In genomic region chr9:129607026-129607397, GRCh38 we compare ENCODE assay signal across 11 cellular contexts. TPM values are rescaled to one million over a fixed set of nuclear protein-coding genes. Genes with fewer than 3 reads are reported as not detected.
DNase-seq lines count a peak whose midpoint lies in the region; ATAC-seq and TF ChIP-seq lines count a peak whose summit lies in the region.
"Had no signal": no experiment of that assay in that cellular context is flagged by ENCODE, and none has a peak within 500 bp of the region (broad histone marks: within the 10 kb centered on the region; RNA-seq: fewer than 3 reads in every experiment).

No MANE protein-coding gene starts in this region.

- no peak overlapping the region for H3K4me3 ChIP-seq in NT2/D1 (ENCODE audit: insufficient read length, low read depth)

- no peak for TF ChIP-seq CTCF in CD4-positive, alpha-beta T cell (IDR thresholded peaks at IDR 0.05)
- TF ChIP-seq CTCF in progenitor cell of endocrine pancreas (IDR thresholded peaks at IDR 0.05; ENCODE audit: unreplicated experiment): no peak

- no peaks in the 10 kb centered on the region for H3K27me3 Mint-ChIP-seq in CD4-positive, alpha-beta T cell
- H3K27me3 Mint-ChIP-seq in progenitor cell of endocrine pancreas: no peaks in the 10 kb centered on the region
- H3K27me3 Mint-ChIP-seq: activated naive CD4-positive, alpha-beta T cell treated with anti-CD3 and anti-CD28 coated beads, Interleukin-2, amount 50 U/mL, for 24 hours had no signal

- H3K9me3 Mint-ChIP-seq in CD4-positive, alpha-beta T cell: no peaks in the 10 kb centered on the region
- no peaks in the 10 kb centered on the region for H3K9me3 Mint-ChIP-seq in progenitor cell of endocrine pancreas (ENCODE audit: low read depth)
- H3K9me3 Mint-ChIP-seq: activated naive CD4-positive, alpha-beta T cell treated with anti-CD3 and anti-CD28 coated beads, Interleukin-2, amount 50 U/mL, for 24 hours had no signal

- peaks cover 54% of the 10 kb centered on the region for H3K4me1 Mint-ChIP-seq in CD4-positive, alpha-beta T cell (ENCODE audit: low read depth)
- H3K4me1 Mint-ChIP-seq in progenitor cell of endocrine pancreas (ENCODE audit: low read depth): peaks cover 12% of the 10 kb centered on the region

- peaks cover 4% of the 10 kb centered on the region for H3K36me3 Mint-ChIP-seq in CD4-positive, alpha-beta T cell (ENCODE audit: low read depth)
- no peaks in the 10 kb centered on the region for H3K36me3 Mint-ChIP-seq in progenitor cell of endocrine pancreas (ENCODE audit: insufficient read depth)
- H3K36me3 Mint-ChIP-seq: activated naive CD4-positive, alpha-beta T cell treated with anti-CD3 and anti-CD28 coated beads, Interleukin-2, amount 50 U/mL, for 24 hours had no signal

- CTCF ChIA-PET in CD4-positive, alpha-beta T cell (lab: Charles Lee): interaction anchor here (1.1 to 1.7 kb wide), 3 partner anchors 464 to 476 kb away, joined by 3 to 4 read pairs (median 4); no protein-coding TSS in a partner anchor

- H3K9ac ChIP-seq in NT2/D1 (ENCODE audit: insufficient read length, low read depth): peak overlapping the region; percentile 24

- no peak for DNase-seq in CD4-positive, alpha-beta T cell
- DNase-seq in NT2/D1 (ENCODE audit: low read depth, low spot score) (no peak), epithelial cell of prostate (ENCODE audit: low read depth, low spot score) (no peak), progenitor cell of endocrine pancreas (ENCODE audit: low spot score, unreplicated experiment) (no peak), NCI-H2029 treated with DMSO at 0.1 percent for 48 hours (lab: John Stamatoyannopoulos, UW) (no peak), DMS53 (lab: John Stamatoyannopoulos, UW) (no peak)
- DNase-seq: foreskin melanocyte had no signal

- H3K27me3 ChIP-seq in CD4-positive, alpha-beta T cell (ENCODE audit: control insufficient read depth, insufficient read depth, low read length): no peaks in the 10 kb centered on the region
- H3K27me3 ChIP-seq in NT2/D1 (ENCODE audit: insufficient read depth, insufficient read length): no peaks in the 10 kb centered on the region

- H3K36me3 ChIP-seq in NT2/D1 (ENCODE audit: insufficient read depth, insufficient read length, low read length): no peaks in the 10 kb centered on the region

- H3K4me3 Mint-ChIP-seq in CD4-positive, alpha-beta T cell: peak overlapping the region; percentile 45
- H3K4me3 Mint-ChIP-seq in progenitor cell of endocrine pancreas (ENCODE audit: low read depth): no peak overlapping the region

- H3K27ac Mint-ChIP-seq in CD4-positive, alpha-beta T cell: peak overlapping the region; percentile 81
- peak overlapping the region; percentile 85 for H3K27ac Mint-ChIP-seq in progenitor cell of endocrine pancreas

- intact Hi-C loops in CD4-positive, alpha-beta T cell (cut with DNase I, micrococcal nuclease): loop anchor here in 1 of 2 experiments (5.0 kb wide), 2 partner anchors 115 to 150 kb away; no protein-coding TSS in a partner anchor

- ATAC-seq in CD4-positive, alpha-beta T cell (ENCODE audit: poor library complexity): no peak
- ATAC-seq in GM21367 (IDR thresholded peaks at IDR 0.05; ENCODE audit: unreplicated experiment) (no peak), GM18498 (IDR thresholded peaks at IDR 0.05; ENCODE audit: unreplicated experiment) (no peak)

- peaks cover 27% of the 10 kb centered on the region for H3K4me1 ChIP-seq in NT2/D1 (ENCODE audit: insufficient read depth, insufficient read length)

- POLR2A ChIA-PET in CD4-positive, alpha-beta T cell (lab: Charles Lee): interaction anchor here (1.4 kb wide), 1 partner anchor 223 kb away, joined by 4 read pairs; no protein-coding TSS in a partner anchor

- H3K27ac ChIP-seq in CD4-positive, alpha-beta T cell (ENCODE audit: low read depth, low read length): no peak overlapping the region
- H3K27ac ChIP-seq in epithelial cell of prostate: peak overlapping the region; percentile 85

- H3K9me3 ChIP-seq in CD4-positive, alpha-beta T cell (ENCODE audit: control insufficient read depth, low read length): no peaks in the 10 kb centered on the region
- H3K9me3 ChIP-seq in NT2/D1 (ENCODE audit: insufficient read depth, low read length): no peaks in the 10 kb centered on the region

RNA-seq across cellular contexts. Expression of gene C9orf50, which starts 13.9 kb away (rescaled TPM):
- not detected for total RNA-seq in CD4-positive, alpha-beta T cell
- 0.27 and 0.43 TPM in 2 replicates for total RNA-seq in progenitor cell of endocrine pancreas
- total RNA-seq: T-helper 1 cell treated with Interleukin-12 subunit alpha and Interleukin-12 subunit beta and Interleukin-4 antibody, amounts not matched to agents 30 ng/mL and 1 ng/mL, for 36 hours had no signal

RNA-seq across cellular contexts. Expression of gene NTMT1, which starts 19.0 kb away (rescaled TPM):
- 10 to 100 TPM; 50.7 to 52.5 TPM for total RNA-seq in CD4-positive, alpha-beta T cell
- total RNA-seq in progenitor cell of endocrine pancreas: 25.9 and 26.8 TPM in 2 replicates

RNA-seq across cellular contexts. Expression of gene ASB6, which starts 34.9 kb away (rescaled TPM):
- 10 to 100 TPM; 28.5 to 29.3 TPM for total RNA-seq in CD4-positive, alpha-beta T cell
- total RNA-seq in progenitor cell of endocrine pancreas: 19.7 and 20.5 TPM in 2 replicates

RNA-seq across cellular contexts. Expression of gene PRRX2, which starts 58.4 kb away (rescaled TPM):
- total RNA-seq in CD4-positive, alpha-beta T cell: not detected
- total RNA-seq in progenitor cell of endocrine pancreas: 0.79 and 0.91 TPM in 2 replicates
